In the genomic region with DNA sequence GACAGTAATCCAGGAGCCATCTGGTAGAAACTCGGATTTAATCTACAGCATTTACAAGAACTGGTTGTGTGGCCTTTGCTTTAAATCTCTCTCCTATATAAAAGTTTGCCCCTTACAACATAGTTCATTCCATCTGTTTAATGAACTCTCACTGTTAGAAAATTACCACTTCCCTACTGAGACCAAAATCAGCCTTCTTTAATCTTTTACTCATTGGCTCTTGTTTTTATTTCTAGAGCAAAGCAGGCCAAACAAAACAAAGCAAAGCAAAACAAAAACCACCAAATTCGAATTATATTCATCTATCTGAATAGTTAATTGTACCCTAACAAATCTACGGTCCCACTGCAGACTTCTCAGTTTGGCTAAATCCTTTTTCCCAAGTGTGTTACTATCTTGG, we compare ENCODE assay signal across 21 cellular contexts.
"Had no signal": no experiment of that assay in that cellular context is flagged by ENCODE, and none has a peak within 500 bp of the region (broad histone marks: within the 10 kb centered on the region; RNA-seq: fewer than 3 reads in every experiment).

No MANE protein-coding gene starts in this region.

- H3K9me3 ChIP-seq: gastrocnemius medialis, right lobe of liver, testis, upper lobe of right lung had no signal

- H3K27ac ChIP-seq: brain microvascular endothelial cell, gastrocnemius medialis, heart left ventricle, right lobe of liver, spleen, testis, upper lobe of right lung had no signal

- H3K4me3 Mint-ChIP-seq: activated CD4-positive, alpha-beta T cell treated with anti-CD3 and anti-CD28 coated beads for 36 hours; activated CD8-positive, alpha-beta T cell treated with anti-CD3 and anti-CD28 coated beads for 36 hours; central memory CD8-positive, alpha-beta T cell; naive thymus-derived CD8-positive, alpha-beta T cell; stimulated activated naive CD8-positive, alpha-beta T cell treated with anti-CD3 and anti-CD28 coated beads, Interleukin-15, amount 100 ng/mL, for 72 hours had no signal

- H3K4me1 Mint-ChIP-seq: activated CD4-positive, alpha-beta T cell treated with anti-CD3 and anti-CD28 coated beads for 36 hours; central memory CD8-positive, alpha-beta T cell; naive thymus-derived CD8-positive, alpha-beta T cell; stimulated activated naive CD8-positive, alpha-beta T cell treated with anti-CD3 and anti-CD28 coated beads, Interleukin-15, amount 100 ng/mL, for 72 hours had no signal

- H3K36me3 ChIP-seq: right lobe of liver, upper lobe of right lung had no signal

- H3K4me1 ChIP-seq: gastrocnemius medialis, right lobe of liver, spleen, testis, upper lobe of right lung had no signal

- ATAC-seq: activated CD4-positive, alpha-beta T cell treated with anti-CD3 and anti-CD28 coated beads for 36 hours; activated CD8-positive, alpha-beta T cell treated with anti-CD3 and anti-CD28 coated beads for 36 hours; activated naive CD4-positive, alpha-beta T cell treated with anti-CD3 and anti-CD28 coated beads, Interleukin-2, amount 50 U/mL, for 72 hours; gastrocnemius medialis; heart left ventricle; left lobe of liver; naive thymus-derived CD8-positive, alpha-beta T cell; right lobe of liver; stimulated activated naive CD8-positive, alpha-beta T cell treated with anti-CD3 and anti-CD28 coated beads, Interleukin-15, amount 100 ng/mL, for 72 hours; upper lobe of right lung had no signal

- H3K27me3 Mint-ChIP-seq: activated CD4-positive, alpha-beta T cell treated with anti-CD3 and anti-CD28 coated beads for 36 hours; activated CD8-positive, alpha-beta T cell treated with anti-CD3 and anti-CD28 coated beads for 36 hours; central memory CD8-positive, alpha-beta T cell; naive thymus-derived CD8-positive, alpha-beta T cell; stimulated activated naive CD8-positive, alpha-beta T cell treated with anti-CD3 and anti-CD28 coated beads, Interleukin-15, amount 100 ng/mL, for 72 hours had no signal

- H3K27ac Mint-ChIP-seq: activated CD4-positive, alpha-beta T cell treated with anti-CD3 and anti-CD28 coated beads for 36 hours; activated CD8-positive, alpha-beta T cell treated with anti-CD3 and anti-CD28 coated beads for 36 hours; activated naive CD4-positive, alpha-beta T cell treated with anti-CD3 and anti-CD28 coated beads, Interleukin-2, amount 50 U/mL, for 72 hours; naive thymus-derived CD8-positive, alpha-beta T cell; stimulated activated naive CD8-positive, alpha-beta T cell treated with anti-CD3 and anti-CD28 coated beads, Interleukin-15, amount 100 ng/mL, for 72 hours had no signal

- H3K4me3 ChIP-seq: gastrocnemius medialis, heart left ventricle, right lobe of liver, spleen, testis, upper lobe of right lung had no signal

- DNase-seq: activated CD4-positive, alpha-beta T cell treated with anti-CD3 and anti-CD28 coated beads for 36 hours; activated CD8-positive, alpha-beta memory T cell treated with anti-CD3 and anti-CD28 coated beads, Interleukin-2, amount 50 U/mL, for 4 hours; activated CD8-positive, alpha-beta T cell treated with anti-CD3 and anti-CD28 coated beads for 36 hours; activated effector memory CD4-positive, alpha-beta T cell treated with anti-CD3 and anti-CD28 coated beads, Interleukin-2, amount 50 U/mL, for 16 hours; activated T-cell treated with anti-CD3 and anti-CD28 coated beads, Interleukin-2, amount 50 U/mL, for 48 hours; amniotic stem cell; brain microvascular endothelial cell; cortex of kidney; effector CD8-positive, alpha-beta T cell; gastrocnemius medialis; heart left ventricle; naive thymus-derived CD8-positive, alpha-beta T cell; right lobe of liver; spleen; stimulated activated naive CD8-positive, alpha-beta T cell treated with anti-CD3 and anti-CD28 coated beads, Interleukin-15, amount 100 ng/mL, for 72 hours; T-helper 1 cell; testis; upper lobe of right lung had no signal
